ENCODE assay signal across 9 cellular contexts in the genomic region with DNA sequence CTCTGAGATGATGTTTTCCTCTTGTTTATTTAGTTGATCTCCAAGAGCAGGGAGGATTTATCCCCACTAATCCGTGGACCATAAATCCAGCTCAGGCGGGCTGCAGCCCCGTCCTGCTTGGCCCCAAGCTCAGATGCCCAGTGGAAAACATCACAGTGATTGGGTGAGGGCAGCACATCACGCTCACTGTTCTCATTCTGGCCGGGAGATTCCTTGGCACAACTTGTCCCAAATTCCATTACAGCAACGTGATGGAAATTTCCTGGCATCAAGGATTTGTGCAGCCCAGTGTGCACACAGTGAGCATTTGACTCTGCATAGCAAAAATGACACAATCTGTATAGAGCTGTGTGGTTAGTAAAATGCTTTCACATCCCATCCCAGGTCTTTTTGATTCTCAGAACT.
A peak's percentile ranks its signal among the peaks of the same experiment; 100 is the strongest.
DNase-seq lines count a peak whose midpoint lies in the region; ATAC-seq and TF ChIP-seq lines count a peak whose summit lies in the region.
"Had no signal": no experiment of that assay in that cellular context is flagged by ENCODE, and none has a peak within 500 bp of the region (broad histone marks: within the 10 kb centered on the region; RNA-seq: fewer than 3 reads in every experiment).

No MANE protein-coding gene starts in this region.

- H3K27me3 ChIP-seq in right atrium auricular region, result no peaks in the 10 kb centered on the region

- intact Hi-C loops in sciatic nerve (cut with DNase I), result no loop called here

- H3K27ac ChIP-seq in right atrium auricular region, result peak overlapping the region; percentile 77 to 93

- DNase-seq in ELF-1 (ENCODE audit: low read depth, low spot score) (peak; percentile 37), astrocyte of the cerebellum (ENCODE audit: low read depth) (peak; percentile 84), right atrium auricular region (ENCODE audit: low spot score) (peak; percentile 91), sciatic nerve (ENCODE audit: low spot score) (no peak)
- DNase-seq in stimulated activated CD4-positive, alpha-beta T cell treated with anti-CD3 and anti-CD28 coated beads, Interleukin-2, amount 100 ng/mL, for 48 hours, result no peak
- no peak for DNase-seq in effector CD8-positive, alpha-beta T cell (lab: John Stamatoyannopoulos, UW)
- DNase-seq: H9 had no signal

- in situ Hi-C loops in astrocyte of the cerebellum (cut with HindIII; ENCODE audit: low sequenced_read_pairs), result no loop called here

- H3K4me1 ChIP-seq in right atrium auricular region, result peaks cover 0 to 52% of the 10 kb centered on the region in 2 donors

- no peaks in the 10 kb centered on the region for H3K36me3 ChIP-seq in right atrium auricular region

- TF ChIP-seq CTCF in astrocyte of the cerebellum (IDR thresholded peaks at IDR 0.05; ENCODE audit: low read depth, low read length, missing control alignments), result no peak
- TF ChIP-seq CTCF in right atrium auricular region (IDR thresholded peaks at IDR 0.05), result no peak

- peak; percentile 88 for ATAC-seq in sciatic nerve
- no peak for ATAC-seq in HG03095 (IDR thresholded peaks at IDR 0.05; ENCODE audit: unreplicated experiment)
- no peak for ATAC-seq in HG02870 (IDR thresholded peaks at IDR 0.05; ENCODE audit: unreplicated experiment)

- H3K4me3 ChIP-seq in astrocyte of the cerebellum (ENCODE audit: low read depth, low read length) (no peak overlapping the region), right atrium auricular region (no peak overlapping the region)

- H3K9me3 ChIP-seq in right atrium auricular region, result no peaks in the 10 kb centered on the region

Comparison
In these comparisons a context has a peak if more than half of its experiments do, and no peak if none do; other contexts are left out.
1. DNase-seq: peak in ELF-1 (single experiment), astrocyte of the cerebellum (single experiment) and right atrium auricular region (single experiment); none in sciatic nerve (single experiment), stimulated activated CD4-positive, alpha-beta T cell treated with anti-CD3 and anti-CD28 coated beads, Interleukin-2, amount 100 ng/mL, for 48 hours (0 of 2) and effector CD8-positive, alpha-beta T cell (single experiment).